6 cellular contexts compared by ENCODE assay signal in the genomic region with DNA sequence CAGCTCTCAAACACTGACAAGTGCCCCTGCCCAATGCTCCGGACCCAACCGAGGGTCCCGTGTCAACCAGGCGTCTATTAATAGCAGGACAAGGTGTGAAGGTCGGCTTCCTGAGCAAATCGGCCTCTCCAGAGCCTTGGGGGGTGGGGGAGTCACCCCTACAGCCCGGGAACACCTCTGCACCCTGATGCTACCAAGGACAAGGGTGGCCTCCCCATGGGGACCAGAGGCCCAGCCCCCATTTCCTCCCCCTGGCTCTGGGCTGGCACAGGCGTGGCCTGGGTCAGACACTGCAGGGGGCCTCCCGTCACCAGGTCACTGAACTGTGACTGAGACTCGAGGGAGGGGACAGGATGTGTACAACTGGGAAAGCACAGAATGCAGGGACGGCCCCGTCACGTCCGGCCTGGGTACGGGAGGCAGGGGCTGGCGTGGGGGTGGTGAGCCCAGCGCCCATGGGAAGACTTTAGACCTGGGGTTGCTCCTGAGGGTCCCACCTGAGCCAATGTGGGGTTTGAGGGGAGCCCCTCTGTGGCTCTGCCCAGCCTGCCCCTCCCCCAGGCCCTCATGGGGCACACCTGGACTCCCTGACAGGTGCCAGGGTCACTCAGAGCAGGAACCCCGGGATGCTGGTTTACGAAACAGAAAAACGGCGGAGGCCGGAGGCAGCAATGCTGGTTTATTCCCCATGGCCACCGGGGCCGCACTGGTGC. TPM values are rescaled to one million over a fixed set of nuclear protein-coding genes. Genes with fewer than 3 reads are reported as not detected.
DNase-seq lines count a peak whose midpoint lies in the region; ATAC-seq, FAIRE-seq and TF ChIP-seq lines count a peak whose summit lies in the region.

No MANE protein-coding gene starts in this region.

- H3K36me3 Mint-ChIP-seq in activated CD4-positive, alpha-beta T cell treated with anti-CD3 and anti-CD28 coated beads for 36 hours (ENCODE audit: low read depth), result peaks cover 18% of the 10 kb centered on the region

- POLR2A ChIA-PET in activated CD4-positive, alpha-beta T cell treated with anti-CD3 and anti-CD28 coated beads for 36 hours (lab: Charles Lee), result no interaction called here

- intact Hi-C loops in activated CD4-positive, alpha-beta T cell treated with anti-CD3 and anti-CD28 coated beads for 36 hours (cut with DNase I, micrococcal nuclease), result loop anchor here (1.0 to 2.0 kb wide), 17 partner anchors 12 to 542 kb away; partner anchors contain the start of genes MVD (in 2 of the 2), ZFPM1 (in 2 of the 2), CDT1 (in 1 of the 2) and CTU2 (in 1 of the 2)
- intact Hi-C loops in Right ventricle myocardium superior (cut with DNase I), result no loop called here

- no peaks in the 10 kb centered on the region for H3K27me3 Mint-ChIP-seq in activated CD4-positive, alpha-beta T cell treated with anti-CD3 and anti-CD28 coated beads for 36 hours

- no peaks in the 10 kb centered on the region for H3K9me3 Mint-ChIP-seq in activated CD4-positive, alpha-beta T cell treated with anti-CD3 and anti-CD28 coated beads for 36 hours (ENCODE audit: low read depth)

- ATAC-seq in HG03045 (IDR thresholded peaks at IDR 0.05; ENCODE audit: unreplicated experiment) (peak; percentile 65), Right ventricle myocardium superior (ENCODE audit: poor library complexity) (peak; percentile 34)
- ATAC-seq in activated CD4-positive, alpha-beta T cell treated with anti-CD3 and anti-CD28 coated beads for 36 hours, result peak; percentile 92

- DNase-seq in GM12891 (ENCODE audit: insufficient read length, low spot score) (peak; percentile 99), Right ventricle myocardium superior (peak; percentile 74), erythroblast (lab: John Stamatoyannopoulos, UW) (no peak)
- peak; percentile 92 for DNase-seq in activated CD4-positive, alpha-beta T cell treated with anti-CD3 and anti-CD28 coated beads for 36 hours
- DNase-seq in stimulated activated CD4-positive, alpha-beta T cell treated with anti-CD3 and anti-CD28 coated beads, TNF-alpha, amount 100 ng/mL, for 4 hours (ENCODE audit: low read depth in 3 of 3), result peak; percentile 39 to 49 (median 42)

- peak overlapping the region; percentile 85 for H3K4me3 Mint-ChIP-seq in activated CD4-positive, alpha-beta T cell treated with anti-CD3 and anti-CD28 coated beads for 36 hours

- peak overlapping the region; percentile 93 for H3K27ac Mint-ChIP-seq in activated CD4-positive, alpha-beta T cell treated with anti-CD3 and anti-CD28 coated beads for 36 hours

- peak; percentile 99 for FAIRE-seq in GM12891 (lab: Jason Lieb, UNC)

- peaks cover 15% of the 10 kb centered on the region for H3K4me1 Mint-ChIP-seq in activated CD4-positive, alpha-beta T cell treated with anti-CD3 and anti-CD28 coated beads for 36 hours

- TF ChIP-seq POLR2A in GM12891 (IDR thresholded peaks at IDR 0.05; ENCODE audit: low read depth, low read length) (peak; percentile 70), erythroblast (IDR thresholded peaks at IDR 0.05; ENCODE audit: low read length) (no peak)

- CTCF ChIA-PET in activated CD4-positive, alpha-beta T cell treated with anti-CD3 and anti-CD28 coated beads for 36 hours (lab: Charles Lee), result no interaction called here

TF ChIP-seq in GM12891, 5 proteins besides CTCF, POLR2A, EP300 and RAD21:
- peak; percentile 66; the same call in 1 of the 2 replicates for TF ChIP-seq POU2F2 (IDR thresholded peaks at IDR 0.05; ENCODE audit: low read depth, low read length)
- TF ChIP-seq SPI1 (IDR thresholded peaks at IDR 0.05; ENCODE audit: low read depth, low read length), result peak; percentile 22; the same call in 1 of the 2 replicates
- peak; percentile 97 for TF ChIP-seq PAX5 (IDR thresholded peaks at IDR 0.05; ENCODE audit: insufficient read depth, low read length, severe bottlenecking)
- 0 out of 2 replicates have a peak, but pooled peaks have one; percentile 11 for TF ChIP-seq TAF1 (IDR thresholded peaks at IDR 0.05; ENCODE audit: low read depth, low read length)
- TF ChIP-seq POLR2AphosphoS5 (IDR thresholded peaks at IDR 0.05; ENCODE audit: low read depth, low read length), result peak; percentile 53; the same call in 1 of the 2 replicates

RNA-seq across cellular contexts. Expression of gene CYBA, which starts 0.6 kb away (rescaled TPM):
- polyA plus RNA-seq in GM12891 (2012; ENCODE audit: low read depth, missing spikeins), result 416 TPM
- 100 to 1,000 TPM; 155 to 200 TPM for total RNA-seq in activated CD4-positive, alpha-beta T cell treated with anti-CD3 and anti-CD28 coated beads for 36 hours
- 53.7 TPM for total RNA-seq in Right ventricle myocardium superior

RNA-seq across cellular contexts. Expression of gene MVD, which starts 11.5 kb away (rescaled TPM):
- polyA plus RNA-seq in GM12891 (2012; ENCODE audit: low read depth, missing spikeins), result 85.4 TPM
- 10 to 100 TPM; 62.8 to 81.1 TPM for total RNA-seq in activated CD4-positive, alpha-beta T cell treated with anti-CD3 and anti-CD28 coated beads for 36 hours
- 21.9 TPM for total RNA-seq in Right ventricle myocardium superior

RNA-seq across cellular contexts. Expression of gene IL17C, which starts 13.1 kb away (rescaled TPM):
- polyA plus RNA-seq in GM12891 (2012; ENCODE audit: low read depth, missing spikeins), result 0.09 TPM
- total RNA-seq in activated CD4-positive, alpha-beta T cell treated with anti-CD3 and anti-CD28 coated beads for 36 hours, result under 1 TPM in 1 of 2 experiments, not detected in 1; 0.18 TPM
- total RNA-seq in Right ventricle myocardium superior, result not detected

RNA-seq across cellular contexts. Expression of gene SNAI3, which starts 34.9 kb away (rescaled TPM):
- polyA plus RNA-seq in GM12891 (2012; ENCODE audit: low read depth, missing spikeins), result 2.0 TPM
- total RNA-seq in activated CD4-positive, alpha-beta T cell treated with anti-CD3 and anti-CD28 coated beads for 36 hours, result 1 to 10 TPM; 3.6 to 4.1 TPM
- total RNA-seq in Right ventricle myocardium superior, result 3.0 TPM

RNA-seq across cellular contexts. Expression of gene RNF166, which starts 54.8 kb away (rescaled TPM):
- 10.1 TPM for polyA plus RNA-seq in GM12891 (2012; ENCODE audit: low read depth, missing spikeins)
- 10 to 100 TPM; 44.0 to 49.7 TPM for total RNA-seq in activated CD4-positive, alpha-beta T cell treated with anti-CD3 and anti-CD28 coated beads for 36 hours
- 14.6 TPM for total RNA-seq in Right ventricle myocardium superior

Comparison
In these comparisons a context has a peak if more than half of its experiments do, and no peak if none do; other contexts are left out.
1. DNase-seq: peak in GM12891 (single experiment), activated CD4-positive, alpha-beta T cell treated with anti-CD3 and anti-CD28 coated beads for 36 hours (single experiment), Right ventricle myocardium superior (single experiment) and stimulated activated CD4-positive, alpha-beta T cell treated with anti-CD3 and anti-CD28 coated beads, TNF-alpha, amount 100 ng/mL, for 4 hours (3 of 3); none in erythroblast (0 of 2).
2. ATAC-seq: peak in every context shown above with its lines; median percentile 92 in activated CD4-positive, alpha-beta T cell treated with anti-CD3 and anti-CD28 coated beads for 36 hours; 65 in HG03045; 34 in Right ventricle myocardium superior.